ENCODE assay signal across 1 cellular context in genomic region chr11:78078218-78079167, GRCh38.
TF ChIP-seq lines count a peak whose summit lies in the region.

No MANE protein-coding gene starts in this region.

TF ChIP-seq in K562, 482 proteins besides CTCF, POLR2A, EP300 and RAD21:
- TF ChIP-seq, protein P1, sequence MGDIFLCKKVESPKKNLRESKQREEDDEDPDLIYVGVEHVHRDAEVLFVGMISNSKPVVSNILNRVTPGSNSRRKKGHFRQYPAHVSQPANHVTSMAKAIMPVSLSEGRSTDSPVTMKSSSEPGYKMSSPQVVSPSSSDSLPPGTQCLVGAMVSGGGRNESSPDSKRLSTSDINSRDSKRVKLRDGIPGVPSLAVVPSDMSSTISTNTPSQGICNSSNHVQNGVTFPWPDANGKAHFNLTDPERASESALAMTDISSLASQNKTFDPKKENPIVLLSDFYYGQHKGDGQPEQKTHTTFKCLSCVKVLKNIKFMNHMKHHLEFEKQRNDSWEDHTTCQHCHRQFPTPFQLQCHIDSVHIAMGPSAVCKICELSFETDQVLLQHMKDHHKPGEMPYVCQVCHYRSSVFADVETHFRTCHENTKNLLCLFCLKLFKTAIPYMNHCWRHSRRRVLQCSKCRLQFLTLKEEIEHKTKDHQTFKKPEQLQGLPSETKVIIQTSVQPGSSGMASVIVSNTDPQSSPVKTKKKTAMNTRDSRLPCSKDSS (IDR thresholded peaks at IDR 0.05; ENCODE audit: low read depth, partially characterized antibody) = no peak
- TF ChIP-seq ZBTB40 (IDR thresholded peaks at IDR 0.05) (no peak), ZBTB40 (CRISPR knock-in tag; IDR thresholded peaks at IDR 0.05) (0 out of 2 replicates have a peak, but pooled peaks have one; percentile 5), ADNP (tag; IDR thresholded peaks at IDR 0.05) (no peak), SMARCB1 (IDR thresholded peaks at IDR 0.05; ENCODE audit: insufficient read length, low read depth) (no peak), U2AF2 (optimal IDR thresholded peaks at IDR 0.05; ENCODE audit: low read depth, low read length) (no peak), ZNF3 (CRISPR knock-in tag; IDR thresholded peaks at IDR 0.05) (0 out of 2 replicates have a peak, but pooled peaks have one; percentile 5), ZNF263 (CRISPR knock-in tag; IDR thresholded peaks at IDR 0.05; ENCODE audit: borderline replicate concordance) (0 out of 2 replicates have a peak, but pooled peaks have one; percentile 12), MED1 (CRISPR knock-in tag; IDR thresholded peaks at IDR 0.05; ENCODE audit: borderline replicate concordance) (no peak), ZKSCAN8 (CRISPR knock-in tag; IDR thresholded peaks at IDR 0.05) (peak; percentile 95), HMGN3 (IDR thresholded peaks at IDR 0.05; ENCODE audit: borderline replicate concordance, extremely low read depth, insufficient read length, low read depth, low read length) (no peak), RBM39 (optimal IDR thresholded peaks at IDR 0.05; ENCODE audit: low read depth, low read length) (no peak), FOSL1 (tag; conservative IDR thresholded peaks at IDR 0.05) (no peak), ETV5 (CRISPR knock-in tag; IDR thresholded peaks at IDR 0.05; ENCODE audit: low read depth) (no peak), SPI1 (IDR thresholded peaks at IDR 0.05; ENCODE audit: borderline replicate concordance, low read depth, low read length) (peak; percentile 41; the same call in 1 of the 2 replicates), MNT (conservative IDR thresholded peaks at IDR 0.05) (no peak), RBM22 (IDR thresholded peaks at IDR 0.05; ENCODE audit: low read depth, low read length, poor library complexity, severe bottlenecking) (no peak), PHB (CRISPR knock-in tag; IDR thresholded peaks at IDR 0.05) (no peak), ZNF384 (IDR thresholded peaks at IDR 0.05; ENCODE audit: low read depth, low read length) (peak; percentile 79), ZFX (CRISPR knock-in tag; IDR thresholded peaks at IDR 0.05) (no peak), BMI1 (IDR thresholded peaks at IDR 0.05; ENCODE audit: low read length) (no peak), CBFA2T3 (IDR thresholded peaks at IDR 0.05) (peak; percentile 29; the same call in 1 of the 2 replicates), SRF (CRISPR knock-in tag; IDR thresholded peaks at IDR 0.05) (no peak), RBM15 (IDR thresholded peaks at IDR 0.05; ENCODE audit: insufficient read depth, low read length) (no peak), GATA2 (CRISPR knock-in tag; IDR thresholded peaks at IDR 0.05) (no peak)
- TF ChIP-seq, protein P2, sequence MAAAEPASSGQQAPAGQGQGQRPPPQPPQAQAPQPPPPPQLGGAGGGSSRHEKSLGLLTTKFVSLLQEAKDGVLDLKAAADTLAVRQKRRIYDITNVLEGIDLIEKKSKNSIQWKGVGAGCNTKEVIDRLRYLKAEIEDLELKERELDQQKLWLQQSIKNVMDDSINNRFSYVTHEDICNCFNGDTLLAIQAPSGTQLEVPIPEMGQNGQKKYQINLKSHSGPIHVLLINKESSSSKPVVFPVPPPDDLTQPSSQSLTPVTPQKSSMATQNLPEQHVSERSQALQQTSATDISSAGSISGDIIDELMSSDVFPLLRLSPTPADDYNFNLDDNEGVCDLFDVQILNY (CRISPR knock-in tag; IDR thresholded peaks at IDR 0.05) = no peak
- TF ChIP-seq, protein P3, sequence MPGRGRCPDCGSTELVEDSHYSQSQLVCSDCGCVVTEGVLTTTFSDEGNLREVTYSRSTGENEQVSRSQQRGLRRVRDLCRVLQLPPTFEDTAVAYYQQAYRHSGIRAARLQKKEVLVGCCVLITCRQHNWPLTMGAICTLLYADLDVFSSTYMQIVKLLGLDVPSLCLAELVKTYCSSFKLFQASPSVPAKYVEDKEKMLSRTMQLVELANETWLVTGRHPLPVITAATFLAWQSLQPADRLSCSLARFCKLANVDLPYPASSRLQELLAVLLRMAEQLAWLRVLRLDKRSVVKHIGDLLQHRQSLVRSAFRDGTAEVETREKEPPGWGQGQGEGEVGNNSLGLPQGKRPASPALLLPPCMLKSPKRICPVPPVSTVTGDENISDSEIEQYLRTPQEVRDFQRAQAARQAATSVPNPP (IDR thresholded peaks at IDR 0.05; ENCODE audit: borderline replicate concordance, insufficient read depth, insufficient read length) = no peak
- TF ChIP-seq, protein P4, sequence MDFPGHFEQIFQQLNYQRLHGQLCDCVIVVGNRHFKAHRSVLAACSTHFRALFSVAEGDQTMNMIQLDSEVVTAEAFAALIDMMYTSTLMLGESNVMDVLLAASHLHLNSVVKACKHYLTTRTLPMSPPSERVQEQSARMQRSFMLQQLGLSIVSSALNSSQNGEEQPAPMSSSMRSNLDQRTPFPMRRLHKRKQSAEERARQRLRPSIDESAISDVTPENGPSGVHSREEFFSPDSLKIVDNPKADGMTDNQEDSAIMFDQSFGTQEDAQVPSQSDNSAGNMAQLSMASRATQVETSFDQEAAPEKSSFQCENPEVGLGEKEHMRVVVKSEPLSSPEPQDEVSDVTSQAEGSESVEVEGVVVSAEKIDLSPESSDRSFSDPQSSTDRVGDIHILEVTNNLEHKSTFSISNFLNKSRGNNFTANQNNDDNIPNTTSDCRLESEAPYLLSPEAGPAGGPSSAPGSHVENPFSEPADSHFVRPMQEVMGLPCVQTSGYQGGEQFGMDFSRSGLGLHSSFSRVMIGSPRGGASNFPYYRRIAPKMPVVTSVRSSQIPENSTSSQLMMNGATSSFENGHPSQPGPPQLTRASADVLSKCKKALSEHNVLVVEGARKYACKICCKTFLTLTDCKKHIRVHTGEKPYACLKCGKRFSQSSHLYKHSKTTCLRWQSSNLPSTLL (IDR thresholded peaks at IDR 0.05) = no peak
